In genomic region chr19:39246951-39247669, GRCh38 we compare ENCODE assay signal across 9 cellular contexts. TPM values are rescaled to one million over a fixed set of nuclear protein-coding genes. Genes with fewer than 3 reads are reported as not detected.
DNase-seq lines count a peak whose midpoint lies in the region; ATAC-seq lines count a peak whose summit lies in the region.
"Had no signal": no experiment of that assay in that cellular context is flagged by ENCODE, and none has a peak within 500 bp of the region (broad histone marks: within the 10 kb centered on the region; RNA-seq: fewer than 3 reads in every experiment).

No MANE protein-coding gene starts in this region.

- no peaks in the 10 kb centered on the region for H3K9me3 Mint-ChIP-seq in activated T-helper 17 cell treated with anti-CD3 and anti-CD28 coated beads, Interleukin-2, amount 50 U/mL, for 72 hours
- no peaks in the 10 kb centered on the region for H3K9me3 Mint-ChIP-seq in stimulated activated naive CD8-positive, alpha-beta T cell treated with anti-CD3 and anti-CD28 coated beads, Interleukin-15, amount 100 ng/mL, for 72 hours

- ATAC-seq in activated T-helper 17 cell treated with anti-CD3 and anti-CD28 coated beads, Interleukin-2, amount 50 U/mL, for 72 hours (replicated peaks), result peak; percentile 75
- peak; percentile 63 for ATAC-seq in stimulated activated naive CD8-positive, alpha-beta T cell treated with anti-CD3 and anti-CD28 coated beads, Interleukin-15, amount 100 ng/mL, for 72 hours
- ATAC-seq in HG03571 (IDR thresholded peaks at IDR 0.05; ENCODE audit: unreplicated experiment), result no peak
- no peak for ATAC-seq in HG03460 (IDR thresholded peaks at IDR 0.05; ENCODE audit: unreplicated experiment)

- H3K4me1 Mint-ChIP-seq in activated T-helper 17 cell treated with anti-CD3 and anti-CD28 coated beads, Interleukin-2, amount 50 U/mL, for 72 hours, result no peaks in the 10 kb centered on the region
- H3K4me1 Mint-ChIP-seq in stimulated activated naive CD8-positive, alpha-beta T cell treated with anti-CD3 and anti-CD28 coated beads, Interleukin-15, amount 100 ng/mL, for 72 hours, result peaks cover 4% of the 10 kb centered on the region

- no peak overlapping the region for H3K27ac Mint-ChIP-seq in activated T-helper 17 cell treated with anti-CD3 and anti-CD28 coated beads, Interleukin-2, amount 50 U/mL, for 72 hours
- no peak overlapping the region for H3K27ac Mint-ChIP-seq in stimulated activated naive CD8-positive, alpha-beta T cell treated with anti-CD3 and anti-CD28 coated beads, Interleukin-15, amount 100 ng/mL, for 72 hours

- no peaks in the 10 kb centered on the region for H3K27me3 Mint-ChIP-seq in activated T-helper 17 cell treated with anti-CD3 and anti-CD28 coated beads, Interleukin-2, amount 50 U/mL, for 72 hours
- peaks cover 35% of the 10 kb centered on the region for H3K27me3 Mint-ChIP-seq in stimulated activated naive CD8-positive, alpha-beta T cell treated with anti-CD3 and anti-CD28 coated beads, Interleukin-15, amount 100 ng/mL, for 72 hours

- no peaks in the 10 kb centered on the region for H3K36me3 Mint-ChIP-seq in activated T-helper 17 cell treated with anti-CD3 and anti-CD28 coated beads, Interleukin-2, amount 50 U/mL, for 72 hours (ENCODE audit: low read depth)

- H3K4me3 Mint-ChIP-seq in activated T-helper 17 cell treated with anti-CD3 and anti-CD28 coated beads, Interleukin-2, amount 50 U/mL, for 72 hours, result peak overlapping the region; percentile 51
- peak overlapping the region; percentile 26 to 65 for H3K4me3 Mint-ChIP-seq in stimulated activated naive CD8-positive, alpha-beta T cell treated with anti-CD3 and anti-CD28 coated beads, Interleukin-15, amount 100 ng/mL, for 72 hours

- DNase-seq in NCI-H82 (lab: John Stamatoyannopoulos, UW) (peak; percentile 73), NCI-H82 treated with DMSO at 0.1 percent for 48 hours (lab: John Stamatoyannopoulos, UW; ENCODE audit: unreplicated experiment) (no peak), iPS-NIHi7 (ENCODE audit: extremely low spot score) (peak; percentile 79), cortex of kidney (lab: John Stamatoyannopoulos, UW) (no peak)
- peak in 1 of 2 donors; percentile 27 for DNase-seq in stimulated activated naive CD8-positive, alpha-beta T cell treated with anti-CD3 and anti-CD28 coated beads, Interleukin-15, amount 100 ng/mL, for 72 hours
- DNase-seq: AML-193 had no signal

RNA-seq across cellular contexts. Expression of gene IFNL4, which starts 1.5 kb away (rescaled TPM):
- not detected for total RNA-seq in activated T-helper 17 cell treated with anti-CD3 and anti-CD28 coated beads, Interleukin-2, amount 50 U/mL, for 72 hours

RNA-seq across cellular contexts. Expression of gene IFNL3, which starts 2.3 kb away (rescaled TPM):
- total RNA-seq in activated T-helper 17 cell treated with anti-CD3 and anti-CD28 coated beads, Interleukin-2, amount 50 U/mL, for 72 hours, result not detected

RNA-seq across cellular contexts. Expression of gene IFNL2, which starts 21.1 kb away (rescaled TPM):
- total RNA-seq in activated T-helper 17 cell treated with anti-CD3 and anti-CD28 coated beads, Interleukin-2, amount 50 U/mL, for 72 hours, result not detected

RNA-seq across cellular contexts. Expression of gene SYCN, which starts 43.0 kb away (rescaled TPM):
- total RNA-seq in activated T-helper 17 cell treated with anti-CD3 and anti-CD28 coated beads, Interleukin-2, amount 50 U/mL, for 72 hours, result not detected

RNA-seq across cellular contexts. Expression of gene IFNL1, which starts 49.1 kb away (rescaled TPM):
- total RNA-seq in activated T-helper 17 cell treated with anti-CD3 and anti-CD28 coated beads, Interleukin-2, amount 50 U/mL, for 72 hours, result under 1 TPM in 1 of 2 donors, not detected in 1; 0.42 TPM

Comparison
In these comparisons a context has a peak if more than half of its experiments do, and no peak if none do; other contexts are left out.
1. DNase-seq: peak in NCI-H82 (single experiment) and iPS-NIHi7 (single experiment); none in NCI-H82 treated with DMSO at 0.1 percent for 48 hours (single experiment) and cortex of kidney (single experiment).
2. ATAC-seq: peak in activated T-helper 17 cell treated with anti-CD3 and anti-CD28 coated beads, Interleukin-2, amount 50 U/mL, for 72 hours (single experiment) and stimulated activated naive CD8-positive, alpha-beta T cell treated with anti-CD3 and anti-CD28 coated beads, Interleukin-15, amount 100 ng/mL, for 72 hours (single experiment); none in HG03571 (single experiment) and HG03460 (single experiment).